Comparison of ENCODE assay signal across 1 cellular context in genomic region chr21:35051287-35051818, GRCh38.
TF ChIP-seq lines count a peak whose summit lies in the region.

No MANE protein-coding gene starts in this region.

TF ChIP-seq in GM23338, 12 proteins besides CTCF, POLR2A, EP300 and RAD21 (continued from another document):
- TF ChIP-seq ZNF462 (CRISPR knock-in tag; IDR thresholded peaks at IDR 0.05), result no peak
- TF ChIP-seq ZNF331 (CRISPR knock-in tag; IDR thresholded peaks at IDR 0.05; ENCODE audit: low read depth), result no peak
- no peak for TF ChIP-seq ETS1 (IDR thresholded peaks at IDR 0.05)
- TF ChIP-seq JUNB (IDR thresholded peaks at IDR 0.05; ENCODE audit: unreplicated experiment), result no peak
- TF ChIP-seq STAT1 (IDR thresholded peaks at IDR 0.05; ENCODE audit: unreplicated experiment), result no peak
- no peak for TF ChIP-seq EZH2phosphoT487 (IDR thresholded peaks at IDR 0.05; ENCODE audit: unreplicated experiment)
